In genomic region chr7:44100458-44101303, GRCh38 we compare ENCODE assay signal across 10 cellular contexts. TPM values are rescaled to one million over a fixed set of nuclear protein-coding genes. Genes with fewer than 3 reads are reported as not detected.
DNase-seq lines count a peak whose midpoint lies in the region; ATAC-seq, FAIRE-seq and TF ChIP-seq lines count a peak whose summit lies in the region.
"Had no signal": no experiment of that assay in that cellular context is flagged by ENCODE, and none has a peak within 500 bp of the region (broad histone marks: within the 10 kb centered on the region; RNA-seq: fewer than 3 reads in every experiment).

No MANE protein-coding gene starts in this region.

- no peak overlapping the region for H3K4me3 Mint-ChIP-seq in nephron progenitor cell

- H3K36me3 ChIP-seq in BLaER1, result peaks cover 4% of the 10 kb centered on the region; the same call in 1 of the 2 replicates
- no peaks in the 10 kb centered on the region for H3K36me3 ChIP-seq in pancreas

- H3K27me3 Mint-ChIP-seq in nephron progenitor cell (ENCODE audit: low read depth, poor library complexity), result peaks cover 13% of the 10 kb centered on the region

- no peaks in the 10 kb centered on the region for H3K27me3 ChIP-seq in BLaER1
- H3K27me3 ChIP-seq in pancreas, result no peaks in the 10 kb centered on the region

- DNase-seq in RCC 7860 (ENCODE audit: low spot score) (peak; percentile 59), fibroblast of pulmonary artery (ENCODE audit: low read depth) (peak; percentile 54), retinal pigment epithelial cell (ENCODE audit: low read depth) (peak; percentile 43), nephron progenitor cell (no peak), RPMI8226 (no peak), pancreas (no peak)
- DNase-seq: KBM-7 had no signal

- FAIRE-seq in RCC 7860 (lab: Jason Lieb, UNC) (no peak), pancreas (lab: Jason Lieb, UNC) (no peak)
- FAIRE-seq: islet of Langerhans had no signal

- H3K4me3 ChIP-seq in BLaER1 (peak overlapping the region; percentile 54), fibroblast of pulmonary artery (replicated peaks; ENCODE audit: low read depth, low read length) (no peak overlapping the region), retinal pigment epithelial cell (ENCODE audit: low read length) (no peak overlapping the region), pancreas (no peak overlapping the region)

- no peaks in the 10 kb centered on the region for H3K9me3 Mint-ChIP-seq in nephron progenitor cell

- H3K4me1 ChIP-seq in BLaER1, result peaks cover 88% of the 10 kb centered on the region
- H3K4me1 ChIP-seq in pancreas, result no peaks in the 10 kb centered on the region

- TF ChIP-seq CTCF in fibroblast of pulmonary artery (IDR thresholded peaks at IDR 0.05; ENCODE audit: low read length, missing control alignments), result no peak
- TF ChIP-seq CTCF in retinal pigment epithelial cell (conservative IDR thresholded peaks at IDR 0.05; ENCODE audit: low read depth, low read length), result no peak
- no peak for TF ChIP-seq CTCF in nephron progenitor cell (IDR thresholded peaks at IDR 0.05)
- no peak for TF ChIP-seq CTCF in pancreas (IDR thresholded peaks at IDR 0.05)

- H3K27ac Mint-ChIP-seq in nephron progenitor cell, result no peak overlapping the region

- WGBS in pancreas, 2 donors, result 71 to 73% methylated on average over 10 of the region's 10 CpGs

- no peak for ATAC-seq in HG03039 (IDR thresholded peaks at IDR 0.05; ENCODE audit: unreplicated experiment)
- ATAC-seq in pancreas, result no peak

- peaks cover 45% of the 10 kb centered on the region for H3K4me1 Mint-ChIP-seq in nephron progenitor cell

- H3K9ac ChIP-seq in BLaER1, result peak overlapping the region; percentile 80

- intact Hi-C loops in pancreas (cut with DNase I), result no loop called here

- H3K4me2 ChIP-seq in BLaER1, result peak overlapping the region; percentile 76

- H3K36me3 Mint-ChIP-seq in nephron progenitor cell (ENCODE audit: low read depth), result no peaks in the 10 kb centered on the region

- H3K27ac ChIP-seq in BLaER1 (peak overlapping the region; percentile 99), pancreas (peak overlapping the region in 1 of 4 donors; percentile 8)

- H4K20me1 ChIP-seq in BLaER1, result peaks cover 11% of the 10 kb centered on the region

- H3K9me3 ChIP-seq in BLaER1 (no peaks in the 10 kb centered on the region), pancreas (no peaks in the 10 kb centered on the region)

RNA-seq across cellular contexts. Expression of gene AEBP1, which starts 3.5 kb away (rescaled TPM):
- total RNA-seq in pancreas, result 10 to 100 TPM in 3 of 6 donors, 1 to 10 TPM in 3; 5.1 to 49.3 (median 11.5) TPM
- polyA plus RNA-seq in pancreas, result 10 to 100 TPM; 19.9 to 21.4 TPM

RNA-seq across cellular contexts. Expression of gene POLM, which starts 18.4 kb away (rescaled TPM):
- total RNA-seq in pancreas, result 10 to 100 TPM in 5 of 6 donors, 1 to 10 TPM in 1; 9.0 to 16.4 (median 11.5) TPM
- polyA plus RNA-seq in pancreas, result 10 to 100 TPM; 21.0 to 28.6 TPM

RNA-seq across cellular contexts. Expression of gene POLD2, which starts 22.7 kb away (rescaled TPM):
- total RNA-seq in pancreas, result 10 to 100 TPM; 40.6 to 57.3 (median 47.7) TPM
- polyA plus RNA-seq in pancreas, result 10 to 100 TPM; 68.3 to 86.4 TPM

RNA-seq across cellular contexts. Expression of gene PGAM2, which starts 35.3 kb away (rescaled TPM):
- under 1 TPM in 5 of 6 donors, not detected in 1; 0.49 to 0.73 (median 0.59) TPM for total RNA-seq in pancreas
- 1 to 10 TPM; 3.3 to 6.7 TPM for polyA plus RNA-seq in pancreas

RNA-seq across cellular contexts. Expression of gene MYL7, which starts 40.5 kb away (rescaled TPM):
- total RNA-seq in pancreas, result under 1 TPM in 1 of 6 donors, not detected in 5; 0.94 TPM
- polyA plus RNA-seq in pancreas, result 1 to 10 TPM; 1.9 to 2.3 TPM

Comparison
In these comparisons a context has a peak if more than half of its experiments do, and no peak if none do; other contexts are left out.
1. DNase-seq: peak in RCC 7860 (single experiment), fibroblast of pulmonary artery (single experiment) and retinal pigment epithelial cell (single experiment); none in nephron progenitor cell (single experiment), RPMI8226 (single experiment) and pancreas (0 of 6).